In the genomic region with DNA sequence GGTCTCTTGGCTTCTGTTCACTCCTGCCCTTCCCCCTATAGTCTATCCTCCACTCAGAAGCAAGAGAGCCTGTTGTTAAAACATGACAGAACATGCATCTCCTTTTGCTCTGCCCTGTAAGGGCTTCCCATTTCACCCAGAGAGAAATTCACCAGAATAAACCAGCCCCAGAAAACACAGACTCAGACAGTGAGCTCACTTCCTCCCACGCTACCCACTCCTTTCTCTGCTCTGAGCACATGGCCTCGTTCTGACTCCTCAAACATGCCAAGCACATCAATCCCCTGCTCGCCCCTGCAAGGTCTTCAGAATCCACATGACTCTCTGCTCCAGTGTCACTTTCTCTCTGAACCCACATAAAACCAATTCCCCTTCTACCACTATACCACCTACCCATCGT, we compare ENCODE assay signal across 14 cellular contexts. TPM values are rescaled to one million over a fixed set of nuclear protein-coding genes. Genes with fewer than 3 reads are reported as not detected.
A peak's percentile ranks its signal among the peaks of the same experiment; 100 is the strongest.
DNase-seq lines count a peak whose midpoint lies in the region; ATAC-seq and TF ChIP-seq lines count a peak whose summit lies in the region.
"Had no signal": no experiment of that assay in that cellular context is flagged by ENCODE, and none has a peak within 500 bp of the region (broad histone marks: within the 10 kb centered on the region; RNA-seq: fewer than 3 reads in every experiment).

No MANE protein-coding gene starts in this region.

- DNase-seq in CD1c-positive myeloid dendritic cell (ENCODE audit: extremely low spot score) (peak; percentile 15), caudate nucleus (lab: John Stamatoyannopoulos, UW) (peak in 45 of 61 donors; percentile 2 to 88 (median 28)), myocyte (ENCODE audit: low read depth) (peak; percentile 9), tibial artery (no peak), neural progenitor cell (ENCODE audit: low spot score) (no peak), T-helper 9 cell (no peak)
- DNase-seq in activated CD4-positive, CD25-positive, alpha-beta regulatory T cell treated with anti-CD3 and anti-CD28 coated beads, Interleukin-2, amount 50 U/mL, for 72 hours, result no peak
- DNase-seq: AML-193; DMS79 treated with DMSO at 0.1 percent for 48 hours; MG63; NCI-H2171; stimulated activated CD4-positive, alpha-beta T cell treated with anti-CD3 and anti-CD28 coated beads, Interleukin-2, amount 100 ng/mL, for 48 hours had no signal

- H3K27me3 ChIP-seq in tibial artery (no peaks in the 10 kb centered on the region), neural progenitor cell (no peaks in the 10 kb centered on the region)
- H3K27me3 ChIP-seq: MG63 had no signal

- H3K36me3 ChIP-seq in tibial artery (no peaks in the 10 kb centered on the region), neural progenitor cell (no peaks in the 10 kb centered on the region)

- H3K9me3 ChIP-seq in tibial artery, result no peaks in the 10 kb centered on the region
- no peaks in the 10 kb centered on the region for H3K9me3 ChIP-seq in neural progenitor cell (ENCODE audit: low read depth)

- TF ChIP-seq CTCF in tibial artery (IDR thresholded peaks at IDR 0.05), result no peak
- no peak for TF ChIP-seq CTCF in neural progenitor cell (IDR thresholded peaks at IDR 0.05)

- H3K4me2 ChIP-seq in neural progenitor cell, result no peak overlapping the region

- peaks cover 13% of the 10 kb centered on the region for H4K20me1 ChIP-seq in neural progenitor cell (ENCODE audit: low read depth)

- no peak overlapping the region for H3K27ac ChIP-seq in caudate nucleus (ENCODE audit: low read depth, low read length)
- H3K27ac ChIP-seq in tibial artery, result no peak overlapping the region
- H3K27ac ChIP-seq in neural progenitor cell, result no peak overlapping the region

- peak; percentile 82 for ATAC-seq in HG02885 (IDR thresholded peaks at IDR 0.05; ENCODE audit: poor library complexity, unreplicated experiment)

- H3K9ac ChIP-seq in neural progenitor cell, result no peak overlapping the region

- intact Hi-C loops in tibial artery (cut with DNase I; ENCODE audit: low total_unique reads), result no loop called here

- peaks cover 26% of the 10 kb centered on the region for H3K4me1 Mint-ChIP-seq in neural progenitor cell
- H3K4me1 Mint-ChIP-seq: activated naive CD4-positive, alpha-beta T cell treated with anti-CD3 and anti-CD28 coated beads, Interleukin-2, amount 50 U/mL, for 24 hours had no signal

- H3K4me1 ChIP-seq in tibial artery (no peaks in the 10 kb centered on the region), neural progenitor cell (no peaks in the 10 kb centered on the region)

- no peaks in the 10 kb centered on the region for H3F3A ChIP-seq in neural progenitor cell (ENCODE audit: low read depth)

- no peak overlapping the region for H2AFZ ChIP-seq in neural progenitor cell (replicated peaks)

- H3K4me3 ChIP-seq in tibial artery, result no peak overlapping the region
- H3K4me3 ChIP-seq in neural progenitor cell, result no peak overlapping the region
- H3K4me3 ChIP-seq: MG63 had no signal

- H3K36me3 Mint-ChIP-seq in neural progenitor cell, result peaks cover 41% of the 10 kb centered on the region
- H3K36me3 Mint-ChIP-seq: activated naive CD4-positive, alpha-beta T cell treated with anti-CD3 and anti-CD28 coated beads, Interleukin-2, amount 50 U/mL, for 24 hours had no signal

- peaks cover 25% of the 10 kb centered on the region for H3K9me3 Mint-ChIP-seq in neural progenitor cell
- H3K9me3 Mint-ChIP-seq: activated naive CD4-positive, alpha-beta T cell treated with anti-CD3 and anti-CD28 coated beads, Interleukin-2, amount 50 U/mL, for 24 hours had no signal

- no peak overlapping the region for H3K4me3 Mint-ChIP-seq in neural progenitor cell
- H3K4me3 Mint-ChIP-seq: activated naive CD4-positive, alpha-beta T cell treated with anti-CD3 and anti-CD28 coated beads, Interleukin-2, amount 50 U/mL, for 24 hours had no signal

- H3K27me3 Mint-ChIP-seq in neural progenitor cell (ENCODE audit: insufficient read depth, low read depth), result peaks cover 6% of the 10 kb centered on the region
- H3K27me3 Mint-ChIP-seq: activated naive CD4-positive, alpha-beta T cell treated with anti-CD3 and anti-CD28 coated beads, Interleukin-2, amount 50 U/mL, for 24 hours had no signal

- no peak overlapping the region for H3K27ac Mint-ChIP-seq in neural progenitor cell
- H3K27ac Mint-ChIP-seq: activated naive CD4-positive, alpha-beta T cell treated with anti-CD3 and anti-CD28 coated beads, Interleukin-2, amount 50 U/mL, for 24 hours had no signal

- H3K79me2 ChIP-seq in neural progenitor cell (ENCODE audit: low read depth), result peaks cover 56% of the 10 kb centered on the region

RNA-seq across cellular contexts. Expression of a gene that starts 50.4 kb away (rescaled TPM):
- total RNA-seq in myocyte (11.0 and 18.4 TPM in 2 replicates), neural progenitor cell (ENCODE audit: low replicate concordance) (22.8 and 29.5 TPM in 2 replicates)
- polyA plus RNA-seq in myocyte (2012), result 4.6 TPM

Comparison
In these comparisons a context has a peak if more than half of its experiments do, and no peak if none do; other contexts are left out.
1. DNase-seq: peak in CD1c-positive myeloid dendritic cell (single experiment), caudate nucleus (45 of 61) and myocyte (single experiment); none in tibial artery (0 of 2), neural progenitor cell (single experiment), T-helper 9 cell (single experiment) and activated CD4-positive, CD25-positive, alpha-beta regulatory T cell treated with anti-CD3 and anti-CD28 coated beads, Interleukin-2, amount 50 U/mL, for 72 hours (single experiment).